In genomic region chr2:105299290-105299689, GRCh38 we compare ENCODE assay signal across 21 cellular contexts. TPM values are rescaled to one million over a fixed set of nuclear protein-coding genes. Genes with fewer than 3 reads are reported as not detected.
DNase-seq lines count a peak whose midpoint lies in the region; ATAC-seq and TF ChIP-seq lines count a peak whose summit lies in the region.
"Had no signal": no experiment of that assay in that cellular context is flagged by ENCODE, and none has a peak within 500 bp of the region (broad histone marks: within the 10 kb centered on the region; RNA-seq: fewer than 3 reads in every experiment).

No MANE protein-coding gene starts in this region.

- H3K36me3 ChIP-seq in PC-3 (ENCODE audit: low read depth, low read length) (peaks cover 16% of the 10 kb centered on the region; the same call in 1 of the 2 replicates), heart left ventricle (peaks cover 0 to 49% (median 39%) of the 10 kb centered on the region in 9 donors)

- 0 out of 2 replicates have a peak, but pooled peaks cover 9% of the 10 kb centered on the region for H4K20me1 ChIP-seq in PC-3 (ENCODE audit: low read length)

- no peak overlapping the region for H2AFZ ChIP-seq in PC-3 (ENCODE audit: low read length)

- CTCF ChIA-PET in AG04450 (lab: Charles Lee): interaction anchor here (1.3 to 1.7 kb wide), 3 partner anchors 9 to 185 kb away, joined by 3 to 4 read pairs (median 3); no protein-coding TSS in a partner anchor
- CTCF ChIA-PET in PC-3 (lab: Charles Lee): no interaction called here

- ATAC-seq in GM18498 (IDR thresholded peaks at IDR 0.05; ENCODE audit: unreplicated experiment) (peak; percentile 45), PC-3 (no peak), HG03442 (IDR thresholded peaks at IDR 0.05; ENCODE audit: unreplicated experiment) (no peak), heart left ventricle (no peak)
- ATAC-seq: activated CD4-positive, CD25-positive, alpha-beta regulatory T cell treated with anti-CD3 and anti-CD28 coated beads, Interleukin-2, amount 50 U/mL, for 24 hours had no signal

- no peaks in the 10 kb centered on the region for H3F3A ChIP-seq in PC-3 (ENCODE audit: low read length, unreplicated experiment)

- H3K4me3 ChIP-seq in AG04450 (ENCODE audit: low read depth, low read length) (no peak overlapping the region), PC-3 (ENCODE audit: low read length) (no peak overlapping the region), heart left ventricle (no peak overlapping the region)
- H3K4me3 ChIP-seq: tibial artery had no signal

- peaks cover 10% of the 10 kb centered on the region for H3K79me2 ChIP-seq in PC-3 (ENCODE audit: low read length)

- DNase-seq in AG04450 (ENCODE audit: low read depth, low spot score) (no peak), PC-3 (no peak), iPS-NIHi11 (ENCODE audit: low spot score) (peak; percentile 39), anterior cingulate cortex (lab: John Stamatoyannopoulos, UW) (no peak), heart left ventricle (no peak), COR-L47 (lab: John Stamatoyannopoulos, UW) (no peak)
- DNase-seq: activated T-cell treated with anti-CD3 and anti-CD28 coated beads, Interleukin-2, amount 50 U/mL, for 48 hours; AML-193; amygdala; NCI-H1092; OCI-M1; SW 1271; tibial artery had no signal

- no peaks in the 10 kb centered on the region for H3K27me3 ChIP-seq in AG04450 (ENCODE audit: control insufficient read depth, insufficient read depth, low read length)
- H3K27me3 ChIP-seq in PC-3 (ENCODE audit: low read length): no peaks in the 10 kb centered on the region
- no peaks in the 10 kb centered on the region for H3K27me3 ChIP-seq in heart left ventricle
- H3K27me3 ChIP-seq: tibial artery had no signal

- H3K27ac ChIP-seq in AG04450 (ENCODE audit: low read depth, low read length) (no peak overlapping the region), PC-3 (ENCODE audit: low read length) (no peak overlapping the region), heart left ventricle (no peak overlapping the region)
- H3K27ac ChIP-seq: tibial artery had no signal

- intact Hi-C loops in PC-3 (cut with micrococcal nuclease) (no loop called here), heart left ventricle (cut with DNase I) (loop anchor here in 2 of 10 donors (10.0 kb wide), 1 partner anchor 184 kb away; no protein-coding TSS in a partner anchor)

- H3K9ac ChIP-seq in PC-3 (ENCODE audit: low read length): no peak overlapping the region

- H3K4me1 ChIP-seq in PC-3 (ENCODE audit: insufficient read depth, low read length): no peaks in the 10 kb centered on the region
- peaks cover 0 to 6% (median 0%) of the 10 kb centered on the region in 12 donors for H3K4me1 ChIP-seq in heart left ventricle

- TF ChIP-seq CTCF in AG04450 (IDR thresholded peaks at IDR 0.05; ENCODE audit: low read depth, low read length): 0 out of 2 replicates have a peak, but pooled peaks have one; percentile 5
- peak; percentile 15; the same call in 1 of the 2 replicates for TF ChIP-seq CTCF in PC-3 (conservative IDR thresholded peaks at IDR 0.05; ENCODE audit: low read depth, low read length)
- peak in 1 of 12 donors; percentile 9 for TF ChIP-seq CTCF in heart left ventricle (IDR thresholded peaks at IDR 0.05)

- WGBS in heart left ventricle, 4 donors: 82 to 90% (median 88%) methylated on average over 5 of the region's 5 CpGs

- TF ChIP-seq POLR2A in heart left ventricle (IDR thresholded peaks at IDR 0.05): no peak

- POLR2A ChIA-PET in AG04450 (lab: Yijun Ruan, JAX) (no interaction called here), PC-3 (lab: Charles Lee; ENCODE audit: unreplicated experiment) (no interaction called here)

- no TSS peak for BruUV-seq in PC-3 (replicated peaks; lab: Mats Ljungman, UMichigan)

- H3K4me2 ChIP-seq in PC-3 (ENCODE audit: low read length): no peak overlapping the region

- no peaks in the 10 kb centered on the region for H3K9me2 ChIP-seq in PC-3 (replicated peaks; ENCODE audit: low read length)

- no peaks in the 10 kb centered on the region for H3K9me3 ChIP-seq in AG04450 (ENCODE audit: control insufficient read depth, insufficient read depth, low read length)
- H3K9me3 ChIP-seq in PC-3 (ENCODE audit: low read length): no peaks in the 10 kb centered on the region
- no peaks in the 10 kb centered on the region for H3K9me3 ChIP-seq in heart left ventricle
- H3K9me3 ChIP-seq: tibial artery had no signal

RNA-seq across cellular contexts. Expression of gene TGFBRAP1, which starts 30.2 kb away (rescaled TPM):
- polyA plus RNA-seq in AG04450 (2011; rRNA removed) (7.9 and 9.8 TPM in 2 replicates), heart left ventricle (1 to 10 TPM; 1.8 to 8.2 TPM)
- polyA minus RNA-seq in AG04450 (2011; rRNA and poly(A)+ RNA removed): 14.0 and 16.7 TPM in 2 replicates
- total RNA-seq in PC-3 (2014; rRNA removed) (26.5 and 27.3 TPM in 2 replicates), heart left ventricle (10 to 100 TPM in 7 of 9 donors, 1 to 10 TPM in 2; 7.6 to 20.0 (median 13.1) TPM)

RNA-seq across cellular contexts. Expression of gene C2orf49, which starts 38.0 kb away (rescaled TPM):
- polyA plus RNA-seq in AG04450 (2011; rRNA removed) (13.7 and 20.3 TPM in 2 replicates), heart left ventricle (10 to 100 TPM; 14.5 to 15.7 TPM)
- 9.9 and 11.5 TPM in 2 replicates for polyA minus RNA-seq in AG04450 (2011; rRNA and poly(A)+ RNA removed)
- total RNA-seq in PC-3 (2014; rRNA removed) (7.2 and 11.6 TPM in 2 replicates), heart left ventricle (10 to 100 TPM; 12.1 to 21.7 (median 15.6) TPM)

RNA-seq across cellular contexts. Expression of gene GPR45, which starts 57.7 kb away (rescaled TPM):
- polyA plus RNA-seq in AG04450 (2011; rRNA removed): not detected in 2 replicates
- polyA minus RNA-seq in AG04450 (2011; rRNA and poly(A)+ RNA removed): not detected in 2 replicates
- not detected in 2 replicates for total RNA-seq in PC-3 (2014; rRNA removed)
- not detected for total RNA-seq in heart left ventricle
- polyA plus RNA-seq in heart left ventricle: not detected
- total RNA-seq: Daoy, dermis microvascular lymphatic vessel endothelial cell, HT1080, mononuclear cell, osteocyte had no signal
